8 cellular contexts compared by ENCODE assay signal in genomic region chr14:88554458-88555286, GRCh38. TPM values are rescaled to one million over a fixed set of nuclear protein-coding genes. Genes with fewer than 3 reads are reported as not detected.
A peak's percentile ranks its signal among the peaks of the same experiment; 100 is the strongest.
DNase-seq lines count a peak whose midpoint lies in the region; ATAC-seq and TF ChIP-seq lines count a peak whose summit lies in the region.

TSS of gene PTPN21 (minus strand) at chr14:88555007. CDS start at chr14:88550417, 4,590 bp downstream.

- peaks cover 47% of the 10 kb centered on the region for H3K4me1 Mint-ChIP-seq in activated naive CD4-positive, alpha-beta T cell treated with anti-CD3 and anti-CD28 coated beads, Interleukin-2, amount 10 ng/mL, durations not matched to agents 7 days and 5 days
- H3K4me1 Mint-ChIP-seq in activated B cell treated with CpG ODN at 0.5 μM for 24 hours: peaks cover 16% of the 10 kb centered on the region
- H3K4me1 Mint-ChIP-seq in mesothelial cell of epicardium: peaks cover 33% of the 10 kb centered on the region

- peak; percentile 44 for DNase-seq in activated naive CD4-positive, alpha-beta T cell treated with anti-CD3 and anti-CD28 coated beads, Interleukin-2, amount 10 ng/mL, durations not matched to agents 7 days and 5 days
- no peak for DNase-seq in activated naive CD4-positive, alpha-beta T cell treated with Interleukin-2 at 50 U/mL for 16 hours
- peak; percentile 72 for DNase-seq in HK-2 (ENCODE audit: unreplicated experiment)
- peak; percentile 27 for DNase-seq in activated B cell treated with CpG ODN at 0.5 μM for 24 hours
- DNase-seq in esophagus muscularis mucosa (ENCODE audit: extremely low spot score): no peak
- DNase-seq in mesothelial cell of epicardium (ENCODE audit: low spot score in 2 of 2, unreplicated experiment in 2 of 2): peak; percentile 76 to 85
- DNase-seq in tibial artery: peak; percentile 64 to 88

- H3K36me3 Mint-ChIP-seq in activated naive CD4-positive, alpha-beta T cell treated with anti-CD3 and anti-CD28 coated beads, Interleukin-2, amount 10 ng/mL, durations not matched to agents 7 days and 5 days: no peaks in the 10 kb centered on the region
- H3K36me3 Mint-ChIP-seq in activated B cell treated with CpG ODN at 0.5 μM for 24 hours (ENCODE audit: low read depth): no peaks in the 10 kb centered on the region
- H3K36me3 Mint-ChIP-seq in mesothelial cell of epicardium: no peaks in the 10 kb centered on the region

- H3K4me1 ChIP-seq in esophagus muscularis mucosa: peaks cover 34 to 60% (median 52%) of the 10 kb centered on the region in 4 donors
- H3K4me1 ChIP-seq in tibial artery: peaks cover 14 to 37% (median 23%) of the 10 kb centered on the region in 4 donors

- H3K4me3 Mint-ChIP-seq in activated naive CD4-positive, alpha-beta T cell treated with anti-CD3 and anti-CD28 coated beads, Interleukin-2, amount 10 ng/mL, durations not matched to agents 7 days and 5 days: peak within 1 kb of the TSS; percentile 69
- H3K4me3 Mint-ChIP-seq in activated B cell treated with CpG ODN at 0.5 μM for 24 hours (peak within 1 kb of the TSS; percentile 80), mesothelial cell of epicardium (peak within 1 kb of the TSS; percentile 86)

- intact Hi-C loops in activated B cell treated with CpG ODN at 0.5 μM for 24 hours (cut with micrococcal nuclease): loop anchor here (1.0 kb wide), 1 partner anchor 9 kb away; the partner anchor contains the start of gene ZC3H14
- intact Hi-C loops in esophagus muscularis mucosa (cut with DNase I): loop anchor here (10.0 kb wide), 1 partner anchor 170 kb away; the partner anchor contains the start of gene SPATA7
- intact Hi-C loops in tibial artery (cut with DNase I; ENCODE audit: low total_unique reads): loop anchor here (5.0 kb wide), 1 partner anchor 62 kb away; no protein-coding TSS in a partner anchor

- CTCF ChIA-PET in activated naive CD4-positive, alpha-beta T cell treated with anti-CD3 and anti-CD28 coated beads, Interleukin-2, amount 10 ng/mL, durations not matched to agents 7 days and 5 days (lab: Charles Lee): no interaction called here
- CTCF ChIA-PET in activated B cell treated with CpG ODN at 0.5 μM for 24 hours (lab: Charles Lee): no interaction called here

- H3K4me3 ChIP-seq in esophagus muscularis mucosa: peak within 1 kb of the TSS; percentile 74 to 96 (median 78)
- H3K4me3 ChIP-seq in tibial artery: peak within 1 kb of the TSS; percentile 80 to 85

- no peaks in the 10 kb centered on the region for H3K9me3 Mint-ChIP-seq in activated naive CD4-positive, alpha-beta T cell treated with anti-CD3 and anti-CD28 coated beads, Interleukin-2, amount 10 ng/mL, durations not matched to agents 7 days and 5 days
- H3K9me3 Mint-ChIP-seq in activated B cell treated with CpG ODN at 0.5 μM for 24 hours: no peaks in the 10 kb centered on the region
- H3K9me3 Mint-ChIP-seq in mesothelial cell of epicardium: no peaks in the 10 kb centered on the region

- POLR2A ChIA-PET in activated B cell treated with CpG ODN at 0.5 μM for 24 hours (lab: Charles Lee): no interaction called here

- peaks cover 0 to 8% (median 6%) of the 10 kb centered on the region in 4 donors for H3K36me3 ChIP-seq in esophagus muscularis mucosa
- peaks cover 0 to 6% (median 5%) of the 10 kb centered on the region in 3 donors for H3K36me3 ChIP-seq in tibial artery

- H3K27me3 Mint-ChIP-seq in activated naive CD4-positive, alpha-beta T cell treated with anti-CD3 and anti-CD28 coated beads, Interleukin-2, amount 10 ng/mL, durations not matched to agents 7 days and 5 days: peaks cover 91% of the 10 kb centered on the region
- H3K27me3 Mint-ChIP-seq in activated B cell treated with CpG ODN at 0.5 μM for 24 hours (peaks cover 43% of the 10 kb centered on the region), mesothelial cell of epicardium (ENCODE audit: low read depth) (no peaks in the 10 kb centered on the region)

- H3K27me3 ChIP-seq in esophagus muscularis mucosa (no peaks in the 10 kb centered on the region), tibial artery (no peaks in the 10 kb centered on the region)

- H3K27ac Mint-ChIP-seq in activated naive CD4-positive, alpha-beta T cell treated with anti-CD3 and anti-CD28 coated beads, Interleukin-2, amount 10 ng/mL, durations not matched to agents 7 days and 5 days: no peak within 1 kb of the TSS
- H3K27ac Mint-ChIP-seq in activated B cell treated with CpG ODN at 0.5 μM for 24 hours (no peak within 1 kb of the TSS), mesothelial cell of epicardium (peak within 1 kb of the TSS; percentile 96)

- no peak for TF ChIP-seq EP300 in esophagus muscularis mucosa (IDR thresholded peaks at IDR 0.05)

- no peak for TF ChIP-seq CTCF in activated B cell treated with CpG ODN at 0.5 μM for 24 hours (IDR thresholded peaks at IDR 0.05)
- no peak for TF ChIP-seq CTCF in esophagus muscularis mucosa (IDR thresholded peaks at IDR 0.05)
- no peak for TF ChIP-seq CTCF in mesothelial cell of epicardium (IDR thresholded peaks at IDR 0.05; ENCODE audit: unreplicated experiment)
- TF ChIP-seq CTCF in tibial artery (IDR thresholded peaks at IDR 0.05): no peak

- no peak for TF ChIP-seq POLR2A in esophagus muscularis mucosa (IDR thresholded peaks at IDR 0.05; ENCODE audit: low read depth)

- H3K27ac ChIP-seq in esophagus muscularis mucosa (replicated peaks in 1 of 4) (peak within 1 kb of the TSS; percentile 89 to 94 (median 92)), tibial artery (peak within 1 kb of the TSS; percentile 85 to 89)

- WGBS in esophagus muscularis mucosa: under 1% methylated on average over 29 of the region's 103 CpGs

- H3K9me3 ChIP-seq in esophagus muscularis mucosa (no peaks in the 10 kb centered on the region), tibial artery (no peaks in the 10 kb centered on the region)

- ATAC-seq in activated B cell treated with CpG ODN at 0.5 μM for 24 hours (ENCODE audit: low read depth) (peak; percentile 56), GM19467 (IDR thresholded peaks at IDR 0.05; ENCODE audit: unreplicated experiment) (no peak)

RNA-seq across cellular contexts. Expression of gene PTPN21, which starts in this region (rescaled TPM):
- total RNA-seq in activated B cell treated with CpG ODN at 0.5 μM for 24 hours (0.10 and 0.31 TPM in 2 replicates), esophagus muscularis mucosa (10 to 100 TPM; 24.7 to 47.2 (median 40.7) TPM), mesothelial cell of epicardium (31.3 to 34.0 TPM (median 31.5 TPM) in 3 replicates)

Comparison
In these comparisons a context has a peak if more than half of its experiments do, and no peak if none do; other contexts are left out.
1. RNA of gene PTPN21 (total RNA-seq): 24.7 to 47.2 TPM in esophagus muscularis mucosa and 31.3 to 34.0 TPM in mesothelial cell of epicardium; 0.10 to 0.31 TPM in activated B cell treated with CpG ODN at 0.5 μM for 24 hours; every median in the first group is over 10 times any median in the second.
2. DNase-seq: peak in activated naive CD4-positive, alpha-beta T cell treated with anti-CD3 and anti-CD28 coated beads, Interleukin-2, amount 10 ng/mL, durations not matched to agents 7 days and 5 days (single experiment), HK-2 (single experiment), mesothelial cell of epicardium (2 of 2) and tibial artery (2 of 2); none in activated naive CD4-positive, alpha-beta T cell treated with Interleukin-2 at 50 U/mL for 16 hours (single experiment) and esophagus muscularis mucosa (single experiment).
3. Peak in DNase-seq and ATAC-seq in activated B cell treated with CpG ODN at 0.5 μM for 24 hours; RNA of the gene not detected or under 1 TPM.
4. Peak in every context shown above with its lines, with median percentiles within 50 percentile points of each other: H3K4me3 Mint-ChIP-seq.